Comparison of ENCODE assay signal across 21 cellular contexts in the genomic region with DNA sequence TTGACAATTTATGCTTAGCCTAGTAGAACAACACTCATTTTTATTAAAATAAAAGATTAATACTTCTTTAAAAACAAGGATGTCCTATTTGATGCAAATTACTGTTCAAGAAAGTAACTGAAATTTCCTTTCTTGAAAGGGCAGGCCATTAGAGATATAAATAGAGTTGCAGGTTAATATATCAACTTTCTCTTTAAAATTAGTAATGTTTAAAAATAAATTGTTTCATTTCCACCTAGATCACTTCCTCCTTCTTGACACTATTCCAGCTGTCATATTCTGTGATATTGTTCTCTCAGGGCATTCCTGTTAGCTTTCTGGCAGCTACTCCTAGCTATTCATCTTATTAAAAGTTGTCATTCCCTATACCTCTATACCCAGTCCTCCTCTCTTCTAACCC.
A peak's percentile ranks its signal among the peaks of the same experiment; 100 is the strongest.
DNase-seq lines count a peak whose midpoint lies in the region; ATAC-seq and TF ChIP-seq lines count a peak whose summit lies in the region.
"Had no signal": no experiment of that assay in that cellular context is flagged by ENCODE, and none has a peak within 500 bp of the region (broad histone marks: within the 10 kb centered on the region; RNA-seq: fewer than 3 reads in every experiment).

No MANE protein-coding gene starts in this region.

- no peak for TF ChIP-seq CTCF in OCI-LY3 (IDR thresholded peaks at IDR 0.05; ENCODE audit: low read depth, low read length)
- TF ChIP-seq CTCF in A673 (conservative IDR thresholded peaks at IDR 0.05; ENCODE audit: low read depth, low read length) = no peak

- H3K36me3 ChIP-seq in OCI-LY3 (replicated peaks; ENCODE audit: low read depth, low read length) (no peaks in the 10 kb centered on the region), A673 (ENCODE audit: insufficient read depth, low read length, poor library complexity, severe bottlenecking) (no peaks in the 10 kb centered on the region)
- H3K36me3 ChIP-seq: uterus had no signal

- CTCF ChIA-PET in A673 (lab: Charles Lee) = no interaction called here
- CTCF ChIA-PET in activated naive CD4-positive, alpha-beta T cell treated with anti-CD3 and anti-CD28 coated beads, Interleukin-2, amount 10 ng/mL, durations not matched to agents 7 days and 5 days (lab: Charles Lee) = no interaction called here

- BruUV-seq in A673 (replicated peaks; lab: Mats Ljungman, UMichigan) = no TSS peak

- H3K27me3 Mint-ChIP-seq in activated naive CD4-positive, alpha-beta T cell treated with anti-CD3 and anti-CD28 coated beads, Interleukin-2, amount 10 ng/mL, durations not matched to agents 7 days and 5 days = no peaks in the 10 kb centered on the region
- H3K27me3 Mint-ChIP-seq: naive B cell had no signal

- H3K27ac ChIP-seq in OCI-LY3 (ENCODE audit: low read length) (no peak overlapping the region), A673 (ENCODE audit: low read depth, low read length, poor library complexity, severe bottlenecking) (no peak overlapping the region), substantia nigra (ENCODE audit: low read depth, low read length, poor library complexity, severe bottlenecking) (no peak overlapping the region)
- H3K27ac ChIP-seq: uterus had no signal

- peaks cover 58% of the 10 kb centered on the region for H3K27me3 ChIP-seq in OCI-LY3 (ENCODE audit: low read depth, low read length)
- H3K27me3 ChIP-seq in A673 (replicated peaks; ENCODE audit: insufficient read depth, low read depth, low read length, poor library complexity) = no peaks in the 10 kb centered on the region
- H3K27me3 ChIP-seq: uterus had no signal

- no peak overlapping the region for H3K4me3 Mint-ChIP-seq in activated naive CD4-positive, alpha-beta T cell treated with anti-CD3 and anti-CD28 coated beads, Interleukin-2, amount 10 ng/mL, durations not matched to agents 7 days and 5 days
- H3K4me3 Mint-ChIP-seq: CD14-positive monocyte, memory B cell had no signal

- intact Hi-C loops in A673 (cut with micrococcal nuclease; ENCODE audit: unreplicated experiment) = no loop called here

- H3K79me2 ChIP-seq in OCI-LY3 (ENCODE audit: low read length) = no peaks in the 10 kb centered on the region

- POLR2A ChIA-PET in A673 (lab: Charles Lee; ENCODE audit: low non-redundant PET) = no interaction called here

- no peaks in the 10 kb centered on the region for H3K4me1 Mint-ChIP-seq in activated naive CD4-positive, alpha-beta T cell treated with anti-CD3 and anti-CD28 coated beads, Interleukin-2, amount 10 ng/mL, durations not matched to agents 7 days and 5 days

- no peaks in the 10 kb centered on the region for H4K20me1 ChIP-seq in OCI-LY3 (ENCODE audit: insufficient read depth, low read length)

- H2AFZ ChIP-seq in OCI-LY3 (ENCODE audit: low read depth, low read length) = no peak overlapping the region

- H3K36me3 Mint-ChIP-seq in activated naive CD4-positive, alpha-beta T cell treated with anti-CD3 and anti-CD28 coated beads, Interleukin-2, amount 10 ng/mL, durations not matched to agents 7 days and 5 days = no peaks in the 10 kb centered on the region
- H3K36me3 Mint-ChIP-seq: CD14-positive monocyte, memory B cell, naive B cell had no signal

- peak overlapping the region; percentile 23; the same call in 1 of the 2 replicates for H3K4me2 ChIP-seq in OCI-LY3 (ENCODE audit: low read length)

- H3K4me1 ChIP-seq in OCI-LY3 (ENCODE audit: low read length) (peaks cover 25% of the 10 kb centered on the region), A673 (ENCODE audit: insufficient read depth, low read length, poor library complexity, severe bottlenecking) (no peaks in the 10 kb centered on the region)
- H3K4me1 ChIP-seq: uterus had no signal

- H3K27ac Mint-ChIP-seq in activated naive CD4-positive, alpha-beta T cell treated with anti-CD3 and anti-CD28 coated beads, Interleukin-2, amount 10 ng/mL, durations not matched to agents 7 days and 5 days = no peak overlapping the region
- H3K27ac Mint-ChIP-seq: activated T-helper 2 cell treated with anti-CD3 and anti-CD28 coated beads, Interferon-gamma antibody, Interleukin-2, Interleukin-4, amounts not matched to agents 10 μg/mL and 5 μg/mL and 100 μg/mL, durations not matched to agents 14 hours and 24 hours and 36 hours; CD14-positive monocyte; memory B cell had no signal

- H3K4me3 ChIP-seq in OCI-LY3 (ENCODE audit: low read length) = no peak overlapping the region
- no peak overlapping the region for H3K4me3 ChIP-seq in A673 (ENCODE audit: low read depth, low read length, poor library complexity, severe bottlenecking)
- H3K4me3 ChIP-seq: uterus had no signal

- DNase-seq in A673 (ENCODE audit: low spot score) = no peak
- DNase-seq in activated naive CD4-positive, alpha-beta T cell treated with anti-CD3 and anti-CD28 coated beads, Interleukin-2, amount 10 ng/mL, durations not matched to agents 7 days and 5 days = no peak
- DNase-seq in substantia nigra (lab: John Stamatoyannopoulos, UW) = no peak
- no peak for DNase-seq in AG08396 (ENCODE audit: low spot score)
- DNase-seq: activated CD4-positive, alpha-beta T cell treated with anti-CD3 and anti-CD28 coated beads for 48 hours; foreskin melanocyte; naive B cell; NCI-H1092; NCI-H2081 treated with DMSO at 0.1 percent for 48 hours; NCI-H510A treated with DMSO at 0.1 percent for 48 hours; SHP77 treated with DMSO at 0.1 percent for 48 hours; stimulated activated CD4-positive, alpha-beta T cell treated with anti-CD3 and anti-CD28 coated beads, Interleukin-12 subunit alpha, Interleukin-12 subunit beta, amount 100 ng/mL, for 4 hours; stimulated activated CD8-positive, alpha-beta memory T cell treated with anti-CD3 and anti-CD28 coated beads, Interleukin-4, amount 100 ng/mL, for 48 hours; uterus had no signal

- no peaks in the 10 kb centered on the region for H3K9me3 ChIP-seq in OCI-LY3 (ENCODE audit: insufficient read depth, low read length)
- H3K9me3 ChIP-seq in A673 (ENCODE audit: low read depth, low read length, poor library complexity, severe bottlenecking) = no peaks in the 10 kb centered on the region
- H3K9me3 ChIP-seq: uterus had no signal

- no peak overlapping the region for H3K9ac ChIP-seq in OCI-LY3 (ENCODE audit: low read length)

- ATAC-seq in GM18870 (IDR thresholded peaks at IDR 0.05; ENCODE audit: unreplicated experiment) (peak; percentile 84), GM21825 (IDR thresholded peaks at IDR 0.05; ENCODE audit: unreplicated experiment) (peak; percentile 68), HG03108 (IDR thresholded peaks at IDR 0.05; ENCODE audit: unreplicated experiment) (peak; percentile 58)

- peaks cover 4% of the 10 kb centered on the region for H3K9me3 Mint-ChIP-seq in activated naive CD4-positive, alpha-beta T cell treated with anti-CD3 and anti-CD28 coated beads, Interleukin-2, amount 10 ng/mL, durations not matched to agents 7 days and 5 days
- H3K9me3 Mint-ChIP-seq: CD14-positive monocyte, memory B cell had no signal
